1 cellular context compared by ENCODE assay signal in the genomic region with DNA sequence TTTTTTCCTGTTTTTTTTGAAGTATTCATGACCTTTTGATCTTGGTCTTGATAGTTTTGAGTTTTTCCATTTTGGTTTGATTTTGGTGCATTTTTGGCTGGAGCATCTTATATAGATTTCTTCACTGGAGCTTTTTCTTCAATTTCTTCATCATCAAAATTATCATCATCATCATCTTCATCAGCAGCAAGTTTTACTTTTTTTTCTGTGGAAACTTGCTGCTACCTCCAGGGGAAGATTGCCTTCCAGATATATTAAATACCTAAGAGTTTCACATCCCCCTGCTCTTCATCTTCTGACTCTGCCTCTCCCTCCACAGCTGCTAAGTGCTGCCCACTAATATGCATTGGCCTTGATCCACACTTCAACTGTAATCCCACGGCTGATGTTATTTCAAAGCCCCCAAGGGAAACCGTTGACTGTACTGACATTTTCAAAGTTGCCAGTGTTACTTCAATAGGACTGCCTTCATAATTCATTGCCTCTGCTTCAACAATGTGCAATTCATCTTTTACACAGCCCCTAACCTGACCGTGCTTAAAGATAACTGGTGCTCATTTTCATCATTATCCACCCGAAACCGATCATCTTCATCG.
TF ChIP-seq lines count a peak whose summit lies in the region.

No MANE protein-coding gene starts in this region.

TF ChIP-seq in IMR-90, 13 proteins besides CTCF, POLR2A, EP300 and RAD21 (continued from another document):
- no peak for TF ChIP-seq MAZ (IDR thresholded peaks at IDR 0.05; ENCODE audit: borderline replicate concordance, low read depth, low read length)
- TF ChIP-seq BHLHE40 (IDR thresholded peaks at IDR 0.05; ENCODE audit: low read depth, low read length): no peak
- no peak for TF ChIP-seq FOS (IDR thresholded peaks at IDR 0.05; ENCODE audit: low read depth, low read length)
- TF ChIP-seq RFX5 (IDR thresholded peaks at IDR 0.05; ENCODE audit: low read depth, low read length): no peak
- no peak for TF ChIP-seq CEBPB (IDR thresholded peaks at IDR 0.05; ENCODE audit: low read depth, low read length)
- TF ChIP-seq NFE2L2 (IDR thresholded peaks at IDR 0.05; ENCODE audit: low read depth, low read length): no peak
